ENCODE assay signal across 24 cellular contexts in genomic region chr5:122073864-122074263, GRCh38. TPM values are rescaled to one million over a fixed set of nuclear protein-coding genes. Genes with fewer than 3 reads are reported as not detected.
A peak's percentile ranks its signal among the peaks of the same experiment; 100 is the strongest.
DNase-seq lines count a peak whose midpoint lies in the region; ATAC-seq and TF ChIP-seq lines count a peak whose summit lies in the region.
"Had no signal": no experiment of that assay in that cellular context is flagged by ENCODE, and none has a peak within 500 bp of the region (broad histone marks: within the 10 kb centered on the region; RNA-seq: fewer than 3 reads in every experiment).

No MANE protein-coding gene starts in this region.

- POLR2A ChIA-PET in BJ (lab: Charles Lee) = no interaction called here

- 97 to 100% methylated on average over 1 to 3 of the region's 3 CpGs for WGBS in mesodermal cell (ENCODE audit: insufficient coverage in 2 of 2), 2 experiments

- no peaks in the 10 kb centered on the region for H3K27me3 ChIP-seq in BJ (ENCODE audit: control insufficient read depth, insufficient read depth, low read length)
- no peaks in the 10 kb centered on the region for H3K27me3 ChIP-seq in MM.1S (replicated peaks; ENCODE audit: insufficient read depth, low read length)
- peaks cover 22% of the 10 kb centered on the region for H3K27me3 ChIP-seq in H7 (ENCODE audit: control insufficient read depth, insufficient read depth, low read length)
- H3K27me3 ChIP-seq: ovary had no signal

- no peaks in the 10 kb centered on the region for H3F3A ChIP-seq in MM.1S (ENCODE audit: insufficient read depth, low read length)

- no peak for TF ChIP-seq CTCF in BJ (IDR thresholded peaks at IDR 0.05; ENCODE audit: insufficient read depth, low read depth, low read length)
- TF ChIP-seq CTCF in MM.1S (IDR thresholded peaks at IDR 0.05; ENCODE audit: low read length) = no peak

- DNase-seq in BJ (ENCODE audit: low read depth) (no peak), MM.1S (peak; percentile 47), activated T-cell treated with anti-CD3 and anti-CD28 coated beads for 4 hours (no peak), DMS79 (lab: John Stamatoyannopoulos, UW) (no peak), H4 (ENCODE audit: low spot score) (no peak), H7 (no peak)
- DNase-seq: ACHN; activated CD4-positive, alpha-beta T cell treated with anti-CD3 and anti-CD28 coated beads for 36 hours; activated naive CD4-positive, alpha-beta T cell treated with anti-CD3 and anti-CD28 coated beads for 36 hours; activated T-cell treated with anti-CD3 and anti-CD28 coated beads, Interleukin-2, amount 50 U/mL, for 72 hours; central memory CD4-positive, alpha-beta T cell; dorsolateral prefrontal cortex; foreskin keratinocyte; HCEC 1CT; natural killer cell; NCI-H1105; NCI-H2029; ovary; SHP77 treated with DMSO at 0.1 percent for 48 hours; T-helper 1 cell; upper lobe of right lung had no signal

- peaks cover 18% of the 10 kb centered on the region for H3K36me3 ChIP-seq in BJ (ENCODE audit: control insufficient read depth, insufficient read depth, low read length)
- H3K36me3 ChIP-seq in MM.1S (replicated peaks; ENCODE audit: insufficient read depth, low read length) = no peaks in the 10 kb centered on the region
- H3K36me3 ChIP-seq in mesodermal cell (ENCODE audit: control insufficient read depth, insufficient read depth, low read length) = peaks cover 64% of the 10 kb centered on the region
- H3K36me3 ChIP-seq in H7 (replicated peaks; ENCODE audit: control insufficient read depth, insufficient read depth, low read length) = no peaks in the 10 kb centered on the region
- H3K36me3 ChIP-seq: ovary had no signal

- H3K4me3 ChIP-seq in BJ (ENCODE audit: low read depth, low read length) (peak overlapping the region; percentile 29), MM.1S (ENCODE audit: low read length) (no peak overlapping the region), mesodermal cell (ENCODE audit: extremely low read depth, insufficient read depth, low read length, poor library complexity, severe bottlenecking) (peak overlapping the region; percentile 73), H7 (ENCODE audit: insufficient read depth, low read depth, low read length) (no peak overlapping the region)
- H3K4me3 ChIP-seq: dorsolateral prefrontal cortex, ovary, upper lobe of right lung had no signal

- H3K4me1 ChIP-seq in MM.1S (ENCODE audit: low read length) (no peaks in the 10 kb centered on the region), mesodermal cell (ENCODE audit: control insufficient read depth, insufficient read depth, low read length, poor library complexity, severe bottlenecking) (peaks cover 12% of the 10 kb centered on the region)
- H3K4me1 ChIP-seq: upper lobe of right lung had no signal

- H4K20me1 ChIP-seq in MM.1S (ENCODE audit: insufficient read depth, low read length) = no peaks in the 10 kb centered on the region

- no peak overlapping the region for H3K9ac ChIP-seq in MM.1S (ENCODE audit: low read length)

- CTCF ChIA-PET in BJ (lab: Yijun Ruan, JAX) = no interaction called here

- H3K9me2 ChIP-seq in MM.1S (replicated peaks; ENCODE audit: insufficient read depth, low read length) = no peaks in the 10 kb centered on the region

- no peaks in the 10 kb centered on the region for H3K79me2 ChIP-seq in MM.1S (ENCODE audit: low read length)

- ATAC-seq in GM19468 (IDR thresholded peaks at IDR 0.05; ENCODE audit: extremely low read depth, unreplicated experiment) = peak; percentile 33
- ATAC-seq: activated CD4-positive, alpha-beta T cell treated with anti-CD3 and anti-CD28 coated beads for 36 hours; activated T-cell treated with anti-CD3 and anti-CD28 coated beads, Interleukin-2, amount 50 U/mL, for 72 hours; foreskin keratinocyte; natural killer cell; upper lobe of right lung had no signal

- H3K4me2 ChIP-seq in MM.1S (ENCODE audit: low read depth, low read length) = no peak overlapping the region

- no peak overlapping the region for H2AFZ ChIP-seq in MM.1S (ENCODE audit: low read length)

- no peaks in the 10 kb centered on the region for H3K9me3 ChIP-seq in MM.1S (replicated peaks; ENCODE audit: insufficient read depth, low read length)
- H3K9me3 ChIP-seq in mesodermal cell (ENCODE audit: control insufficient read depth, low read length) = no peaks in the 10 kb centered on the region
- H3K9me3 ChIP-seq: ovary, upper lobe of right lung had no signal

- H3K27ac ChIP-seq in MM.1S (ENCODE audit: low read length) (no peak overlapping the region), mesodermal cell (ENCODE audit: low read depth, low read length, severe bottlenecking) (no peak overlapping the region)
- H3K27ac ChIP-seq: dorsolateral prefrontal cortex, foreskin keratinocyte, ovary, upper lobe of right lung had no signal

RNA-seq across cellular contexts. Expression of gene LOX, which starts 4.2 kb away (rescaled TPM):
- 632 and 668 TPM in 2 replicates for polyA plus RNA-seq in BJ (2011; rRNA removed)
- polyA minus RNA-seq in BJ (2011; rRNA and poly(A)+ RNA removed) = 624 and 731 TPM in 2 replicates
- 257 TPM for polyA plus RNA-seq in mesodermal cell (2013, experiment 1 of 2)
- polyA plus RNA-seq in mesodermal cell (2013, experiment 2 of 2) = 186 TPM
- 16.3 and 19.2 TPM in 2 replicates for total RNA-seq in H4 (2014; rRNA removed; shearing (Covaris generic))
- 0.44 and 0.45 TPM in 2 replicates for total RNA-seq in H7 (2014; rRNA removed; shearing (Covaris generic))
- total RNA-seq: activated CD8-positive, alpha-beta memory T cell treated with anti-CD3 and anti-CD28 coated beads for 36 hours; activated naive CD4-positive, alpha-beta T cell treated with anti-CD3 and anti-CD28 coated beads for 36 hours; activated T-cell treated with anti-CD3 and anti-CD28 coated beads, Interleukin-2, amount 50 U/mL, for 72 hours had no signal

RNA-seq across cellular contexts. Expression of gene ZNF474, which starts 55.5 kb away (rescaled TPM):
- polyA plus RNA-seq in BJ (2011; rRNA removed) = 0.06 and 0.22 TPM in 2 replicates
- polyA minus RNA-seq in BJ (2011; rRNA and poly(A)+ RNA removed) = not detected in 2 replicates
- polyA plus RNA-seq in mesodermal cell (2013, experiment 1 of 2) = 0.63 TPM
- polyA plus RNA-seq in mesodermal cell (2013, experiment 2 of 2) = 0.56 TPM
- 0.06 and 0.94 TPM in 2 replicates for total RNA-seq in H4 (2014; rRNA removed; shearing (Covaris generic))
- total RNA-seq in H7 (2014; rRNA removed; shearing (Covaris generic)) = 1.7 TPM in 1 of 2 replicates, not detected in the other
- total RNA-seq: activated CD4-positive, alpha-beta T cell treated with anti-CD3 and anti-CD28 coated beads for 36 hours; activated CD8-positive, alpha-beta memory T cell treated with anti-CD3 and anti-CD28 coated beads for 36 hours; activated naive CD4-positive, alpha-beta T cell treated with anti-CD3 and anti-CD28 coated beads for 36 hours; foreskin keratinocyte; upper lobe of right lung had no signal
- polyA plus RNA-seq: foreskin keratinocyte had no signal

Comparison
In these comparisons a context has a peak if more than half of its experiments do, and no peak if none do; other contexts are left out.
1. H3K4me3 ChIP-seq: peak in BJ (single experiment) and mesodermal cell (single experiment); none in MM.1S (single experiment) and H7 (single experiment).
2. RNA of gene LOX, which starts 4.2 kb away (total RNA-seq): 16.3 to 19.2 TPM in H4; 0.44 to 0.45 TPM in H7; every median in the first group is over 10 times any median in the second.